29 cellular contexts compared by ENCODE assay signal in genomic region chr22:45343143-45343542, GRCh38. TPM values are rescaled to one million over a fixed set of nuclear protein-coding genes. Genes with fewer than 3 reads are reported as not detected.
"Had no signal": no experiment of that assay in that cellular context is flagged by ENCODE, and none has a peak within 500 bp of the region (broad histone marks: within the 10 kb centered on the region; RNA-seq: fewer than 3 reads in every experiment).

No MANE protein-coding gene starts in this region.

- DNase-seq: islet precursor cell; mesendoderm; naive B cell; nucleus accumbens; pancreas; posterior cingulate gyrus; retina; right cardiac atrium; sigmoid colon; small intestine; spleen; stimulated activated CD4-positive, alpha-beta T cell treated with anti-CD3 and anti-CD28 coated beads, Interleukin-4, amount 100 ng/mL, for 24 hours; stimulated activated naive CD4-positive, alpha-beta T cell; tibial artery; trophoblast cell; uterus had no signal

- H3K36me3 ChIP-seq: uterus had no signal

- H3K27me3 Mint-ChIP-seq: naive B cell; stimulated activated naive CD8-positive, alpha-beta T cell treated with anti-CD3 and anti-CD28 coated beads, Interleukin-15, Interleukin-2, amounts not matched to agents 100 ng/mL and 50 ng/mL, for 24 hours had no signal

- H3K4me1 Mint-ChIP-seq: naive B cell; stimulated activated effector memory CD8-positive, alpha-beta T cell treated with anti-CD3 and anti-CD28 coated beads, Interleukin-12 subunit alpha, Interleukin-12 subunit beta, amount 100 ng/mL, for 72 hours had no signal

- H3K27me3 ChIP-seq: hepatocyte, pancreas, sigmoid colon, spleen, suprapubic skin, tibial artery, uterus had no signal

- FAIRE-seq: pancreas, small intestine had no signal

- H3K27ac Mint-ChIP-seq: mesothelial cell of epicardium; nephron; stimulated activated effector memory CD8-positive, alpha-beta T cell treated with anti-CD3 and anti-CD28 coated beads, Interleukin-12 subunit alpha, Interleukin-12 subunit beta, amount 100 ng/mL, for 72 hours; stimulated activated naive CD8-positive, alpha-beta T cell treated with anti-CD3 and anti-CD28 coated beads, Interleukin-15, Interleukin-2, amounts not matched to agents 100 ng/mL and 50 ng/mL, for 24 hours had no signal

- H2AFZ ChIP-seq: hepatocyte had no signal

- H3K9me3 ChIP-seq: pancreas, prostate gland, sigmoid colon, spleen, suprapubic skin, thoracic aorta, tibial artery, uterus had no signal

- ATAC-seq: pancreas; right cardiac atrium; stimulated activated effector memory CD8-positive, alpha-beta T cell treated with anti-CD3 and anti-CD28 coated beads, Interleukin-12 subunit alpha, Interleukin-12 subunit beta, amount 100 ng/mL, for 72 hours had no signal

- H3K4me3 Mint-ChIP-seq: mesothelial cell of epicardium; naive B cell; nephron; neural crest cell; stimulated activated effector memory CD8-positive, alpha-beta T cell treated with anti-CD3 and anti-CD28 coated beads, Interleukin-12 subunit alpha, Interleukin-12 subunit beta, amount 100 ng/mL, for 72 hours; stimulated activated naive CD8-positive, alpha-beta T cell treated with anti-CD3 and anti-CD28 coated beads, Interleukin-15, Interleukin-2, amounts not matched to agents 100 ng/mL and 50 ng/mL, for 24 hours had no signal

- H3K27ac ChIP-seq: hepatocyte, pancreas, prostate gland, sigmoid colon, spleen, suprapubic skin, thoracic aorta, tibial artery, uterus had no signal

- H3K4me2 ChIP-seq: hepatocyte had no signal

- H3K4me3 ChIP-seq: hepatocyte, lung, pancreas, prostate gland, sigmoid colon, spleen, suprapubic skin, thoracic aorta, tibial artery, uterus had no signal

- H3K4me1 ChIP-seq: pancreas, prostate gland, sigmoid colon, suprapubic skin, tibial artery, uterus had no signal

- H3K79me2 ChIP-seq: hepatocyte had no signal

RNA-seq across cellular contexts. Expression of gene UPK3A, which starts 58.4 kb away (rescaled TPM):
- total RNA-seq: kidney epithelial cell, lung, neural crest cell, osteoblast, pancreas, right cardiac atrium, sigmoid colon, subcutaneous adipose tissue, suprapubic skin, thoracic aorta, uterus had no signal
- polyA plus RNA-seq: right cardiac atrium had no signal
